Comparison of ENCODE assay signal across 8 cellular contexts in the genomic region with DNA sequence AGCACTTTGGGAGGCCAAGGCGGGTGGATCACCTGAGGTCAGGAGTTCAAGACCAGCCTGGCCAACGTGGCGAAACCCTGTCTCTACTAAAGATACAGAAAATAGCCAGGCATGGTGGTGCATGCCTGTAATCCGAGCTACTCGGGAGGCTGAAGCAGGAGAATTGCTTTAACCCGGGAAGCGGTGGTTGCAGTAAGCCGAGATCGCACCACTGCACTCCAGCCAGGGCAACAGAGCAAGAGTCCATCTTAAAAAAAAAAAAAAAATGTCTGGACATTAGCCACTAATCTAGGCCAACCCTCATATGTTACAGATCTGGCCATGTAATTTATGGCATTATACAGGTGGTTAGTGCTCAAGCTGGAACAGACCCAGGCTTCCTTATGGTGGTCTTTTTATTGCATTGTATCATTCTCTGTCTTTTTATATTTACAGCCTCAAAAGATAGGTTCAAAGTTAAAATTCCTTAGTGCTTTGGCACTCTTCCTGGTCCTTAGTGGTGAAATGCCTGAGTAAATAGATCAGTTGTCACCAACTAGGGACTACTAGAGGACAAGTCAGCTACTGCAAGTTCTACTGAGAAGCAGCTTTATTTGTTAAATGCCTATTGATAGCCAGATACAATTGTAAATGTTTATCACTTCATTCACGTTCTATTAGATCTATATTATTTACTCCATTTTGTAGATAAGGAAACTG. TPM values are rescaled to one million over a fixed set of nuclear protein-coding genes. Genes with fewer than 3 reads are reported as not detected.
DNase-seq lines count a peak whose midpoint lies in the region; ATAC-seq, FAIRE-seq and TF ChIP-seq lines count a peak whose summit lies in the region.

No MANE protein-coding gene starts in this region.

- H3K18ac ChIP-seq in mesendoderm (ENCODE audit: low read length): no peak overlapping the region

- TF ChIP-seq CTCF in bronchial epithelial cell (IDR thresholded peaks at IDR 0.05; ENCODE audit: insufficient read depth, low read length, severe bottlenecking): peak; percentile 22
- no peak for TF ChIP-seq CTCF in lower leg skin (IDR thresholded peaks at IDR 0.05)
- no peak for TF ChIP-seq CTCF in mesothelial cell of epicardium (IDR thresholded peaks at IDR 0.05; ENCODE audit: unreplicated experiment)

- no peak overlapping the region for H3K9ac ChIP-seq in mesendoderm (ENCODE audit: low read length)

- WGBS in mesendoderm (ENCODE audit: extremely low coverage, insufficient coverage, low lambda C conversion rate): no CpG with 5 or more reads among the region's 10 CpGs
- 83 to 85% methylated on average over 10 of the region's 10 CpGs for WGBS in lower leg skin, 2 donors

- H3K36me3 Mint-ChIP-seq in mesothelial cell of epicardium: no peaks in the 10 kb centered on the region

- no peak overlapping the region for H3K4me2 ChIP-seq in mesendoderm (ENCODE audit: low read length)

- TF ChIP-seq POLR2A in lower leg skin (IDR thresholded peaks at IDR 0.05): no peak

- no peak overlapping the region for H3K56ac ChIP-seq in mesendoderm (ENCODE audit: low read length)

- H2BK120ac ChIP-seq in mesendoderm (ENCODE audit: low read depth, low read length): no peak overlapping the region

- H2BK5ac ChIP-seq in mesendoderm (ENCODE audit: low read length): no peak overlapping the region

- H3K23ac ChIP-seq in mesendoderm (ENCODE audit: low read length): no peak overlapping the region

- H3K27me3 ChIP-seq in bronchial epithelial cell (ENCODE audit: control insufficient read depth, insufficient read depth, low read length): no peaks in the 10 kb centered on the region
- no peaks in the 10 kb centered on the region for H3K27me3 ChIP-seq in mesendoderm (ENCODE audit: insufficient read depth, low read length, poor library complexity)

- no peak overlapping the region for H2AK5ac ChIP-seq in mesendoderm (ENCODE audit: low read length)

- intact Hi-C loops in lower leg skin (cut with DNase I; ENCODE audit: low total_unique reads): no loop called here

- no peaks in the 10 kb centered on the region for H3K79me1 ChIP-seq in mesendoderm (ENCODE audit: low read length)

- peaks cover 5% of the 10 kb centered on the region for H3K4me1 Mint-ChIP-seq in mesothelial cell of epicardium

- no peak overlapping the region for H2BK15ac ChIP-seq in mesendoderm (replicated peaks; ENCODE audit: low read depth)

- no peak overlapping the region for H3K27ac ChIP-seq in mesendoderm (ENCODE audit: low read depth, low read length)

- H3K79me2 ChIP-seq in mesendoderm (ENCODE audit: control insufficient read depth, insufficient read depth, low read length): no peaks in the 10 kb centered on the region

- no peaks in the 10 kb centered on the region for H3K4me1 ChIP-seq in mesendoderm (ENCODE audit: control insufficient read depth, low read depth, low read length)

- DNase-seq in DMS53 treated with DMSO at 0.1 percent for 48 hours (lab: John Stamatoyannopoulos, UW; ENCODE audit: unreplicated experiment): peak; percentile 10
- peak; percentile 67 for DNase-seq in LHCN-M2 (ENCODE audit: low read depth)
- DNase-seq in bronchial epithelial cell (ENCODE audit: low read depth): peak; percentile 31
- peak; percentile 56 for DNase-seq in mesendoderm
- DNase-seq in lower leg skin (ENCODE audit: low spot score in 2 of 2): no peak
- no peak for DNase-seq in mesothelial cell of epicardium (ENCODE audit: low spot score in 2 of 2, unreplicated experiment in 2 of 2)
- no peak for DNase-seq in activated CD4-positive, CD25-positive, alpha-beta regulatory T cell treated with anti-CD3 and anti-CD28 coated beads, Interleukin-2, amount 50 U/mL, for 72 hours

- H3K4me3 Mint-ChIP-seq in mesothelial cell of epicardium: no peak overlapping the region

- no peak overlapping the region for H3K4me3 ChIP-seq in bronchial epithelial cell (ENCODE audit: low read depth, low read length)
- no peak overlapping the region for H3K4me3 ChIP-seq in mesendoderm (ENCODE audit: low read length)
- no peak overlapping the region for H3K4me3 ChIP-seq in lower leg skin (ENCODE audit: low read depth, poor library complexity, severe bottlenecking)

- H3K27ac Mint-ChIP-seq in mesothelial cell of epicardium: no peak overlapping the region

- no peaks in the 10 kb centered on the region for H3K36me3 ChIP-seq in bronchial epithelial cell (ENCODE audit: control insufficient read depth, insufficient read depth, low read length)
- H3K36me3 ChIP-seq in mesendoderm (ENCODE audit: control insufficient read depth, insufficient read depth, low read length): no peaks in the 10 kb centered on the region

- FAIRE-seq in bronchial epithelial cell (lab: Jason Lieb, UNC): no peak

- no peak for ATAC-seq in HG02642 (IDR thresholded peaks at IDR 0.05; ENCODE audit: poor library complexity, unreplicated experiment)

- no peak overlapping the region for H3K4ac ChIP-seq in mesendoderm (ENCODE audit: low read depth, low read length)

- H3K9me3 Mint-ChIP-seq in mesothelial cell of epicardium: no peaks in the 10 kb centered on the region

- H3K27me3 Mint-ChIP-seq in mesothelial cell of epicardium (ENCODE audit: low read depth): peaks cover 2% of the 10 kb centered on the region

- no peak overlapping the region for H4K5ac ChIP-seq in mesendoderm (ENCODE audit: low read length)

- H4K8ac ChIP-seq in mesendoderm (ENCODE audit: low read depth, low read length): no peak overlapping the region

RNA-seq across cellular contexts. Expression of a gene that starts 16.0 kb away (rescaled TPM):
- total RNA-seq in LHCN-M2 (2014; rRNA removed) (3.9 and 4.8 TPM in 2 replicates), bronchial epithelial cell (0.64 and 1.6 TPM in 2 replicates), lower leg skin (1 to 10 TPM; 3.0 to 7.6 (median 6.7) TPM), mesothelial cell of epicardium (7.3 to 10.0 TPM (median 8.0 TPM) in 3 replicates)
- 1.7 TPM for polyA plus RNA-seq in LHCN-M2 (2012)
- polyA plus RNA-seq in mesendoderm (2013, experiment 1 of 2): 0.48 TPM
- polyA plus RNA-seq in mesendoderm (2013, experiment 2 of 2): 0.53 TPM

RNA-seq across cellular contexts. Expression of a gene that starts 42.7 kb away (rescaled TPM):
- 55.5 and 65.8 TPM in 2 replicates for total RNA-seq in LHCN-M2 (2014; rRNA removed)
- 15.7 TPM for polyA plus RNA-seq in LHCN-M2 (2012)
- total RNA-seq in bronchial epithelial cell: 21.4 and 28.2 TPM in 2 replicates
- polyA plus RNA-seq in mesendoderm (2013, experiment 1 of 2): 22.2 TPM
- polyA plus RNA-seq in mesendoderm (2013, experiment 2 of 2): 20.1 TPM
- 10 to 100 TPM in 3 of 4 donors, 1 to 10 TPM in 1; 10.0 to 24.2 (median 23.7) TPM for total RNA-seq in lower leg skin
- 14.9 to 17.6 TPM (median 15.3 TPM) in 3 replicates for total RNA-seq in mesothelial cell of epicardium

RNA-seq across cellular contexts. Expression of a gene that starts 42.8 kb away (rescaled TPM):
- total RNA-seq in LHCN-M2 (2014; rRNA removed) (9.0 and 12.6 TPM in 2 replicates), bronchial epithelial cell (17.1 and 20.2 TPM in 2 replicates), lower leg skin (10 to 100 TPM; 13.0 to 29.6 (median 24.3) TPM), mesothelial cell of epicardium (22.0 to 27.9 TPM (median 26.5 TPM) in 3 replicates)
- 7.7 TPM for polyA plus RNA-seq in LHCN-M2 (2012)
- 7.5 TPM for polyA plus RNA-seq in mesendoderm (2013, experiment 1 of 2)
- polyA plus RNA-seq in mesendoderm (2013, experiment 2 of 2): 7.3 TPM

Comparison
In these comparisons a context has a peak if more than half of its experiments do, and no peak if none do; other contexts are left out.
1. DNase-seq: peak in DMS53 treated with DMSO at 0.1 percent for 48 hours (single experiment), LHCN-M2 (single experiment), bronchial epithelial cell (single experiment) and mesendoderm (single experiment); none in lower leg skin (0 of 2), mesothelial cell of epicardium (0 of 2) and activated CD4-positive, CD25-positive, alpha-beta regulatory T cell treated with anti-CD3 and anti-CD28 coated beads, Interleukin-2, amount 50 U/mL, for 72 hours (single experiment).